Comparison of ENCODE assay signal across 26 cellular contexts in the genomic region with DNA sequence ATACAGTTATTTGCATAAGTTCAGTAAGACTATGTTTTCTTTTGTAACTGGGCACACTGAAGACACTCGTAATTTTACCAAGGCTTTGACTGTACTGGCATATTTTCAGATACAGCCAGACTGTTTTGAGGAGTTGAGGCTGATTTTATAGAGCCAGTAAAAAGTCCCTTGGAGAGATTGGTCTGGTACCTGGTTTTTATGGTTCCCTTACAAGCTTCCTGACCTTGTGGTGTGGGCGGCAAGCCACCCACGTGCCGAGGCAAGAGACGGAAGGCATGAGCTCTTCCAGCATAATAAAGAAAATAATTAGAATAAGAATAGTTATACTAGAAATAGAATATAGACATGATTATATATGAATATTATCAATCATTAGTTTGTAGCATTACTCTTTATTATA. TPM values are rescaled to one million over a fixed set of nuclear protein-coding genes. Genes with fewer than 3 reads are reported as not detected.
"Had no signal": no experiment of that assay in that cellular context is flagged by ENCODE, and none has a peak within 500 bp of the region (broad histone marks: within the 10 kb centered on the region; RNA-seq: fewer than 3 reads in every experiment).

No MANE protein-coding gene starts in this region.

- FAIRE-seq: colon had no signal

- ATAC-seq: naive thymus-derived CD8-positive, alpha-beta T cell; stimulated activated memory B cell treated with anti-CD40 and anti-IgM and Interleukin-4, amounts not matched to agents 10 μg/mL and 1 μg/mL and 100 μg/mL, for 72 hours; stimulated activated naive CD8-positive, alpha-beta T cell treated with anti-CD3 and anti-CD28 coated beads, Interleukin-15, Interleukin-2, amounts not matched to agents 100 U/mL and 50 U/mL, for 24 hours had no signal

- H3K4me1 ChIP-seq: heart right ventricle, lower lobe of right lung, prostate gland, upper lobe of right lung, uterus had no signal

- H3K4me3 ChIP-seq: esophagus squamous epithelium, heart right ventricle, lower lobe of right lung, prostate gland, skin epidermis, spleen, thoracic aorta, tibial nerve, upper lobe of right lung, uterus had no signal

- H3K27me3 ChIP-seq: upper lobe of right lung, uterus had no signal

- H3K9me3 ChIP-seq: esophagus squamous epithelium, lower lobe of right lung, prostate gland, spleen, thoracic aorta, tibial nerve, upper lobe of right lung, uterus had no signal

- H3K27ac ChIP-seq: esophagus squamous epithelium, heart right ventricle, lower lobe of right lung, prostate gland, skin epidermis, spleen, thoracic aorta, tibial nerve, upper lobe of right lung, uterus had no signal

- H3K36me3 ChIP-seq: esophagus squamous epithelium, heart right ventricle, lower lobe of right lung, prostate gland, spleen, thoracic aorta, tibial nerve, upper lobe of right lung, uterus had no signal

- DNase-seq: effector CD8-positive, alpha-beta T cell; esophagus squamous epithelium; foreskin melanocyte; nephron progenitor cell had no signal

RNA-seq across cellular contexts. Expression of gene CABP2, which starts 49.1 kb away (rescaled TPM):
- total RNA-seq: endodermal cell; endothelial cell of umbilical vein; epithelial cell of proximal tubule; esophagus squamous epithelium; heart right ventricle; left ventricle myocardium superior; lower lobe of right lung; mesenteric fat pad; myocyte; naive thymus-derived CD8-positive, alpha-beta T cell; osteocyte; prostate gland; renal cortical epithelial cell; spleen; thoracic aorta; tibial nerve; upper lobe of right lung; uterus had no signal
- polyA plus RNA-seq: endothelial cell of umbilical vein; heart right ventricle; immature natural killer cell; naive thymus-derived CD8-positive, alpha-beta T cell; spleen had no signal
